In genomic region chr7:150946826-150947750, GRCh38 we compare ENCODE assay signal across 1 cellular context.
TF ChIP-seq lines count a peak whose summit lies in the region.

No MANE protein-coding gene starts in this region.

TF ChIP-seq in K562, 482 proteins besides CTCF, POLR2A, EP300 and RAD21:
- TF ChIP-seq ZNF263 (CRISPR knock-in tag; IDR thresholded peaks at IDR 0.05; ENCODE audit: borderline replicate concordance), result 0 out of 2 replicates have a peak, but pooled peaks have one; percentile 1
- no peak for TF ChIP-seq CAMTA2 (CRISPR knock-in tag; conservative IDR thresholded peaks at IDR 0.05)
- peak; percentile 80 for TF ChIP-seq RBM22 (IDR thresholded peaks at IDR 0.05; ENCODE audit: low read depth, low read length, poor library complexity, severe bottlenecking)
- TF ChIP-seq RBFOX2 (IDR thresholded peaks at IDR 0.05; ENCODE audit: low read depth, low read length), result peak; percentile 10; the same call in 1 of the 2 replicates
- peak; percentile 83 for TF ChIP-seq ZNF740 (CRISPR knock-in tag; IDR thresholded peaks at IDR 0.05)
- 0 out of 4 replicates have a peak, but pooled peaks of 1 of the 2 experiments have one; percentile 44 for TF ChIP-seq ZNF740 (tag; IDR thresholded peaks at IDR 0.05)
- peak; percentile 56 for TF ChIP-seq PCBP1 (IDR thresholded peaks at IDR 0.05; ENCODE audit: low read depth, low read length, poor library complexity, severe bottlenecking)
- TF ChIP-seq POLR2G (IDR thresholded peaks at IDR 0.05; ENCODE audit: low read depth, low read length), result peak; percentile 69
- TF ChIP-seq HDAC1 (IDR thresholded peaks at IDR 0.05), result no peak
